In the genomic region with DNA sequence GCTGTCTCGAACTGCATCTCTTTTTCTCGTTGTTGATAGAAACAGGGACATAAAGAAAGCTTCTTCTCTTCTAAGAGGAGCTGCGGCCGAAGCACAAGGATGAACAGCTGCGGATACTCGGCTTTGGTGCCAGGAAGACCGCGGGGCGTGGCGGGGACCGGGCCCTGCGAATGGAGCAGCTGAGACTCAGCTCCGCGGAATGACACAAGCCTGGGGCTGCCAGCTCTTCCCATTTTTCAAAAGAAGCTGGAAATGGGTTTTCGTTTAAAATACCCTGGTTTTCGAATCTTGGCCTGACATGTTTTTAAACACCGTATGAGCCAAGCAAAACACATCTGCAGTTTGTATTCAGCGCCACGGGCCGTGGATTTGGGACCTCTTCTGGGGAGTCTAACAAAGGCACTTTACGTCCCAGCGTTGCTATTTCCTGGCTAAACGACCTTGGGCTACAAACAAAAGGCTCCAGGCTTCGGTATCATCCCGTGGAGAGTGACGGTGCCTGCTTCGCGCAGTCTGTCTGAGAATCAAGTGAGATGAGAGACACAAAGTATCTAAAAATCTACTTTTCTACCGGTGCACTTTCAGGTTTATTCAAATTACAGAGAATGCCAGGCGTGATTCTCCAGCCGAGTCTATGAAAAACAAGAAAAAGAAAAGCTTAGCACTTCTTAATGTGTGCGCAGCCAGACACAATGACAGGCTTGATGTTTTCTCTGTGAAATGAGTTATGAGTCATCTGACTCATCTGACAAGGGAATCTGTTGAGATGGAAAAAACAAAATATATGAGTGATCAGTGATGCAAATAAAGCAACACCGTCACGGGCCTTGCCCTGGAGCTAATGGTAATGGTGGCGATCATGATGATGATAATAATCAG, we compare ENCODE assay signal across 14 cellular contexts.
A peak's percentile ranks its signal among the peaks of the same experiment; 100 is the strongest.
DNase-seq lines count a peak whose midpoint lies in the region; ATAC-seq and TF ChIP-seq lines count a peak whose summit lies in the region.
"Had no signal": no experiment of that assay in that cellular context is flagged by ENCODE, and none has a peak within 500 bp of the region (broad histone marks: within the 10 kb centered on the region; RNA-seq: fewer than 3 reads in every experiment).

No MANE protein-coding gene starts in this region.

- H3K36me3 Mint-ChIP-seq in nephron (ENCODE audit: low read depth), result no peaks in the 10 kb centered on the region
- no peaks in the 10 kb centered on the region for H3K36me3 Mint-ChIP-seq in natural killer cell
- H3K36me3 Mint-ChIP-seq in immature natural killer cell, result no peaks in the 10 kb centered on the region

- peak overlapping the region; percentile 93 for H3K27ac ChIP-seq in cingulate gyrus (ENCODE audit: low read depth, low read length)
- H3K27ac ChIP-seq: BLaER1 treated with 17β-estradiol and CSF1 and Interleukin-3, amounts not matched to agents 10 nM and 100 nM had no signal

- H3K4me1 Mint-ChIP-seq in nephron (peaks cover 16% of the 10 kb centered on the region), natural killer cell (no peaks in the 10 kb centered on the region), immature natural killer cell (no peaks in the 10 kb centered on the region)
- H3K4me1 Mint-ChIP-seq: activated naive CD8-positive, alpha-beta T cell treated with anti-CD3 and anti-CD28 coated beads, Interleukin-2, amount 50 U/mL, for 24 hours had no signal

- ATAC-seq in natural killer cell, result no peak
- no peak for ATAC-seq in GM21381 (IDR thresholded peaks at IDR 0.05; ENCODE audit: unreplicated experiment)
- ATAC-seq: activated naive CD8-positive, alpha-beta T cell treated with anti-CD3 and anti-CD28 coated beads, Interleukin-2, amount 50 U/mL, for 24 hours had no signal

- peak overlapping the region in 2 of 3 experiments; percentile 7 to 47 for H3K27ac Mint-ChIP-seq in nephron
- no peak overlapping the region for H3K27ac Mint-ChIP-seq in natural killer cell
- H3K27ac Mint-ChIP-seq in immature natural killer cell, result no peak overlapping the region
- H3K27ac Mint-ChIP-seq: activated naive CD8-positive, alpha-beta T cell treated with anti-CD3 and anti-CD28 coated beads, Interleukin-2, amount 50 U/mL, for 24 hours had no signal

- H3K9me3 Mint-ChIP-seq in nephron (no peaks in the 10 kb centered on the region), natural killer cell (no peaks in the 10 kb centered on the region), immature natural killer cell (no peaks in the 10 kb centered on the region)
- H3K9me3 Mint-ChIP-seq: activated naive CD8-positive, alpha-beta T cell treated with anti-CD3 and anti-CD28 coated beads, Interleukin-2, amount 50 U/mL, for 24 hours had no signal

- intact Hi-C loops in natural killer cell (cut with micrococcal nuclease), result no loop called here

- no peak overlapping the region for H3K4me3 Mint-ChIP-seq in nephron
- no peak overlapping the region for H3K4me3 Mint-ChIP-seq in natural killer cell
- H3K4me3 Mint-ChIP-seq in immature natural killer cell, result no peak overlapping the region
- H3K4me3 Mint-ChIP-seq: activated naive CD8-positive, alpha-beta T cell treated with anti-CD3 and anti-CD28 coated beads, Interleukin-2, amount 50 U/mL, for 24 hours had no signal

- no peak for TF ChIP-seq CTCF in nephron (IDR thresholded peaks at IDR 0.05; ENCODE audit: unreplicated experiment in 3 of 3)
- no peak for TF ChIP-seq CTCF in natural killer cell (IDR thresholded peaks at IDR 0.05)

- DNase-seq in COLO668 (lab: John Stamatoyannopoulos, UW; ENCODE audit: unreplicated experiment) (peak; percentile 35), NCI-H146 (lab: John Stamatoyannopoulos, UW) (peak; percentile 62), natural killer cell (no peak), immature natural killer cell (no peak)
- no peak for DNase-seq in activated CD4-positive, alpha-beta T cell treated with anti-CD3 and anti-CD28 coated beads for 1 hour
- DNase-seq: activated naive CD8-positive, alpha-beta T cell treated with anti-CD3 and anti-CD28 coated beads, Interleukin-2, amount 50 U/mL, for 24 hours; effector CD8-positive, alpha-beta T cell; NCI-H1436 treated with DMSO at 0.1 percent for 48 hours; OCI-M1; stimulated activated CD4-positive, alpha-beta T cell treated with anti-CD3 and anti-CD28 coated beads, Interleukin-12 subunit alpha, Interleukin-12 subunit beta, amount 100 ng/mL, for 4 hours had no signal

- H3K27me3 Mint-ChIP-seq in nephron (ENCODE audit: low read depth) (peaks cover 16% of the 10 kb centered on the region), natural killer cell (ENCODE audit: low read depth in 2 of 2) (peaks cover 0 to 4% of the 10 kb centered on the region in 2 donors), immature natural killer cell (ENCODE audit: low read depth in 3 of 3) (peaks cover 0 to 1% (median 0%) of the 10 kb centered on the region in 3 donors)

Comparison
In these comparisons a context has a peak if more than half of its experiments do, and no peak if none do; other contexts are left out.
1. DNase-seq: peak in COLO668 (single experiment) and NCI-H146 (single experiment); none in activated CD4-positive, alpha-beta T cell treated with anti-CD3 and anti-CD28 coated beads for 1 hour (single experiment), natural killer cell (single experiment) and immature natural killer cell (0 of 3).
2. H3K27ac Mint-ChIP-seq: peak in nephron (2 of 3); none in natural killer cell (0 of 2) and immature natural killer cell (0 of 6).